8 cellular contexts compared by ENCODE assay signal in genomic region chr5:32232441-32233219, GRCh38. TPM values are rescaled to one million over a fixed set of nuclear protein-coding genes. Genes with fewer than 3 reads are reported as not detected.
DNase-seq lines count a peak whose midpoint lies in the region; ATAC-seq and TF ChIP-seq lines count a peak whose summit lies in the region.

No MANE protein-coding gene starts in this region.

- WGBS in right cardiac atrium, result 32% methylated on average over 11 of the region's 11 CpGs

- peaks cover 8% of the 10 kb centered on the region for H3K4me1 ChIP-seq in right cardiac atrium (ENCODE audit: control insufficient read depth, insufficient read depth, low read length)

- intact Hi-C loops in right cardiac atrium (cut with DNase I), result loop anchor here (1.0 to 10.0 kb wide), 5 partner anchors 58 to 382 kb away; partner anchors contain the start of gene GOLPH3 (in 1 of the 4)

- in situ Hi-C loops in GM13977 (cut with MboI; ENCODE audit: low pct_unique_long_range_greater_than_20kb, low sequenced_read_pairs, unreplicated experiment), result loop anchor here (25.0 kb wide), 1 partner anchor 380 kb away; no protein-coding TSS in a partner anchor

- no peak overlapping the region for H3K27ac ChIP-seq in right cardiac atrium (ENCODE audit: low read length)

- H3K27me3 ChIP-seq in right cardiac atrium (ENCODE audit: control insufficient read depth, insufficient read depth), result no peaks in the 10 kb centered on the region

- DNase-seq in GM13977 (ENCODE audit: low spot score), result peak; percentile 75
- peak; percentile 90 for DNase-seq in NCI-H1694 (lab: John Stamatoyannopoulos, UW)
- peak; percentile 21 for DNase-seq in T-helper 22 cell (ENCODE audit: low read depth)
- peak in 57 of 58 donors; percentile 9 to 86 (median 64) for DNase-seq in anterior cingulate cortex (lab: John Stamatoyannopoulos, UW)
- peak; percentile 81 to 91 (median 86) for DNase-seq in right cardiac atrium
- no peak for DNase-seq in retinal pigment epithelial cell (ENCODE audit: low read depth)

- peak; percentile 84 for TF ChIP-seq CTCF in GM13977 (IDR thresholded peaks at IDR 0.05; ENCODE audit: extremely low read depth, insufficient read depth, missing control alignments)
- peak; percentile 81 for TF ChIP-seq CTCF in retinal pigment epithelial cell (conservative IDR thresholded peaks at IDR 0.05; ENCODE audit: low read depth, low read length)

- ATAC-seq in HG02759 (IDR thresholded peaks at IDR 0.05; ENCODE audit: unreplicated experiment) (peak; percentile 93), right cardiac atrium (peak; percentile 84 to 89), GM19328 (IDR thresholded peaks at IDR 0.05; ENCODE audit: unreplicated experiment) (no peak)

- H3K4me3 ChIP-seq in right cardiac atrium (ENCODE audit: low read length) (no peak overlapping the region), retinal pigment epithelial cell (ENCODE audit: low read length) (no peak overlapping the region)

- no peaks in the 10 kb centered on the region for H3K9me3 ChIP-seq in right cardiac atrium (ENCODE audit: control insufficient read depth, low read length)

RNA-seq across cellular contexts. Expression of gene GOLPH3, which starts 58.5 kb away (rescaled TPM):
- 10 to 100 TPM; 53.7 to 76.4 (median 57.6) TPM for total RNA-seq in right cardiac atrium
- 40.4 TPM for polyA plus RNA-seq in right cardiac atrium
